In genomic region chr2:128321784-128322650, GRCh38 we compare ENCODE assay signal across 1 cellular context.
TF ChIP-seq lines count a peak whose summit lies in the region.

No MANE protein-coding gene starts in this region.

TF ChIP-seq in HepG2, 621 proteins besides CTCF, POLR2A, EP300 and RAD21 (continued from another document and continues in another):
- peak; percentile 48; the same call in 1 of the 2 replicates for TF ChIP-seq ZHX2 (IDR thresholded peaks at IDR 0.05; ENCODE audit: low read depth)
- TF ChIP-seq ZHX2 (CRISPR knock-in tag; IDR thresholded peaks at IDR 0.05; ENCODE audit: borderline replicate concordance), result no peak
- 0 out of 2 replicates have a peak, but pooled peaks have one; percentile 18 for TF ChIP-seq E2F1 (CRISPR knock-in tag; IDR thresholded peaks at IDR 0.05)
- no peak; the same call in 1 of the 2 replicates for TF ChIP-seq AHDC1 (CRISPR knock-in tag; IDR thresholded peaks at IDR 0.05; ENCODE audit: borderline replicate concordance)
- no peak; the same call in 1 of the 2 replicates for TF ChIP-seq ZNF792 (CRISPR knock-in tag; IDR thresholded peaks at IDR 0.05)
- no peak for TF ChIP-seq NR3C1 (CRISPR knock-in tag; IDR thresholded peaks at IDR 0.05)
- peak; percentile 21; the same call in 1 of the 2 replicates for TF ChIP-seq ZNF205 (CRISPR knock-in tag; IDR thresholded peaks at IDR 0.05)
- TF ChIP-seq TAF1 (CRISPR knock-in tag; IDR thresholded peaks at IDR 0.05), result peak; percentile 73; the same call in 1 of the 2 replicates
- no peak for TF ChIP-seq PRPF4 (IDR thresholded peaks at IDR 0.05; ENCODE audit: low read depth, low read length, poor library complexity, severe bottlenecking)
- TF ChIP-seq TBX2 (CRISPR knock-in tag; IDR thresholded peaks at IDR 0.05; ENCODE audit: borderline replicate concordance), result peak; percentile 16; the same call in 1 of the 2 replicates
- TF ChIP-seq HBP1 (CRISPR knock-in tag; IDR thresholded peaks at IDR 0.05; ENCODE audit: low read depth), result no peak
- peak; percentile 91; the same call in 1 of the 2 replicates for TF ChIP-seq ZSCAN20 (CRISPR knock-in tag; IDR thresholded peaks at IDR 0.05; ENCODE audit: borderline replicate concordance)
- peak; percentile 91 for TF ChIP-seq ZFP36 (IDR thresholded peaks at IDR 0.05; ENCODE audit: borderline replicate concordance, low read depth, low read length, partially characterized antibody)
- TF ChIP-seq ZNF143 (CRISPR knock-in tag; IDR thresholded peaks at IDR 0.05), result no peak
- no peak for TF ChIP-seq CBX1 (IDR thresholded peaks at IDR 0.05; ENCODE audit: low read depth)
- TF ChIP-seq SALL1 (CRISPR knock-in tag; IDR thresholded peaks at IDR 0.05), result peak; percentile 87
- TF ChIP-seq ZNF280B (CRISPR knock-in tag; IDR thresholded peaks at IDR 0.05; ENCODE audit: borderline replicate concordance), result no peak
- no peak for TF ChIP-seq ZBTB34 (CRISPR knock-in tag; IDR thresholded peaks at IDR 0.05)
- TF ChIP-seq ZNF383 (CRISPR knock-in tag; IDR thresholded peaks at IDR 0.05; ENCODE audit: borderline replicate concordance), result no peak
- no peak for TF ChIP-seq NCOA1 (CRISPR knock-in tag; IDR thresholded peaks at IDR 0.05)
- no peak; the same call in 1 of the 2 replicates for TF ChIP-seq HDAC2 (CRISPR knock-in tag; IDR thresholded peaks at IDR 0.05)
- TF ChIP-seq PCBP2 (optimal IDR thresholded peaks at IDR 0.05; ENCODE audit: low read depth, low read length, poor library complexity, severe bottlenecking), result no peak
- peak; percentile 67; the same call in 1 of the 2 replicates for TF ChIP-seq RFXANK (CRISPR knock-in tag; IDR thresholded peaks at IDR 0.05)
- no peak for TF ChIP-seq ATF7 (IDR thresholded peaks at IDR 0.05)
- no peak for TF ChIP-seq ATF7 (CRISPR knock-in tag; IDR thresholded peaks at IDR 0.05)
- no peak for TF ChIP-seq PHB2 (IDR thresholded peaks at IDR 0.05; ENCODE audit: partially characterized antibody)
- no peak for TF ChIP-seq MTA3 (CRISPR knock-in tag; IDR thresholded peaks at IDR 0.05)
- 0 out of 2 replicates have a peak, but pooled peaks have one; percentile 38 for TF ChIP-seq ARID2 (CRISPR knock-in tag; IDR thresholded peaks at IDR 0.05; ENCODE audit: borderline replicate concordance)
- TF ChIP-seq ZNF432 (CRISPR knock-in tag; IDR thresholded peaks at IDR 0.05; ENCODE audit: borderline replicate concordance), result no peak
- no peak for TF ChIP-seq REL (CRISPR knock-in tag; conservative IDR thresholded peaks at IDR 0.05)
- no peak for TF ChIP-seq NFYB (CRISPR knock-in tag; IDR thresholded peaks at IDR 0.05)
- TF ChIP-seq ZBTB39 (CRISPR knock-in tag; IDR thresholded peaks at IDR 0.05), result no peak
- TF ChIP-seq SALL2 (CRISPR knock-in tag; IDR thresholded peaks at IDR 0.05), result peak; percentile 63; the same call in 1 of the 2 replicates
- no peak for TF ChIP-seq NBN (conservative IDR thresholded peaks at IDR 0.05)
- TF ChIP-seq HCFC1 (IDR thresholded peaks at IDR 0.05; ENCODE audit: low read depth, low read length), result peak; percentile 29; the same call in 1 of the 2 replicates
- peak; percentile 88 for TF ChIP-seq SAP130 (CRISPR knock-in tag; IDR thresholded peaks at IDR 0.05; ENCODE audit: low read depth)
- no peak for TF ChIP-seq ZC3H4 (CRISPR knock-in tag; IDR thresholded peaks at IDR 0.05; ENCODE audit: borderline replicate concordance)
- no peak; a peak in 1 of 4 replicates for TF ChIP-seq NR2F1 (CRISPR knock-in tag; IDR thresholded peaks at IDR 0.05)
- no peak for TF ChIP-seq ZNF777 (CRISPR knock-in tag; IDR thresholded peaks at IDR 0.05)
- no peak for TF ChIP-seq GLI4 (CRISPR knock-in tag; IDR thresholded peaks at IDR 0.05; ENCODE audit: borderline replicate concordance)
- TF ChIP-seq ZNF317 (CRISPR knock-in tag; IDR thresholded peaks at IDR 0.05), result peak; percentile 43; the same call in 1 of the 2 replicates
- peak; percentile 94 to 96 for TF ChIP-seq HMGXB4 (CRISPR knock-in tag; IDR thresholded peaks at IDR 0.05; ENCODE audit: borderline replicate concordance in 1 of 2, low read depth in 1 of 2)
